ENCODE assay signal across 8 cellular contexts in the genomic region with DNA sequence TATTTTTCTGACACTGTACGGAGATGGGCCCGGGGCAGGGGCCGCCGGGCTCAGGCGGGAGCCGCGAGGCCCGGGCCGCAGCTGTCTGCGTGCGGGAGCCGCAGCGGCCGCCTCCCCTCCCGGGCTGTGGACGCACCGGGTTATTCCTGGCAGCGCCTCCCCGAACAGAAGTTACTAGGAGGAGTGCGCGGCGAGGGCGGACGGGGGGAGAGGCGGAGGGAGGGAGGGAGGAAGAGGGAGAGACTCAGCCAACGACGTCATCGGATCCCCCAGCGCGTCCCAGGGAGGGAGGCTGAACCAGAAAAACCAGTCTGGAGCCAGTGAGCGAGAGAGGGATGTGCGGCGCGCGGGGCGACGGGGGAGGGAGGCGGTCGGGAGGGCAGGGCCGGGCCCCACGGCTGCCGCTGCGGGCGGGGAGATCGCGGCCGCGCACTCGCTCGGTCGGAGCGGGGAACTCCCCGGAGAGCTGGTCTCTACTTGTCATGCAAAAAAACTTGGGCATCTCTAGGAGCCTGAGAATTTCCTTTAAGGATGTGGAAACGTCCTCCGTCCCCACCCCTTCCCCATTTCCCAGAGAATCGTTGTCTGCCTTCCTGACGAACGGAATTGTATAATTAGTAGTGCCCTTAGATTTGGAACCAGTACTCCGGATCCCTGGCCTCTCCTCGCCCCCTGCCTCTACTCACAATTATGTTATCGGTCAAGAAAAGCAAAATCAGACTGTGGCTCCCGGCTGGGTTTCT. TPM values are rescaled to one million over a fixed set of nuclear protein-coding genes. Genes with fewer than 3 reads are reported as not detected.
A peak's percentile ranks its signal among the peaks of the same experiment; 100 is the strongest.
DNase-seq lines count a peak whose midpoint lies in the region; ATAC-seq and TF ChIP-seq lines count a peak whose summit lies in the region.

No MANE protein-coding gene starts in this region.

- no peak for TF ChIP-seq CTCF in adrenal gland (IDR thresholded peaks at IDR 0.05)
- TF ChIP-seq CTCF in heart left ventricle (IDR thresholded peaks at IDR 0.05), result no peak
- TF ChIP-seq CTCF in tibial artery (IDR thresholded peaks at IDR 0.05), result no peak

- no peak overlapping the region for H2AK5ac ChIP-seq in trophoblast cell (ENCODE audit: low read length)

- peak; percentile 40 to 56 (median 44) for ATAC-seq in T-cell (replicated peaks in 1 of 4)
- peak; percentile 85 to 90 (median 88) for ATAC-seq in heart left ventricle

- DNase-seq in EH (ENCODE audit: low read depth) (peak; percentile 99), HCEC 1CT (peak; percentile 98), MV-4-11 (lab: John Stamatoyannopoulos, UW) (peak; percentile 9), T-cell (peak; percentile 68 to 96 (median 94)), adrenal gland (peak; percentile 97 to 100 (median 98)), heart left ventricle (peak; percentile 98 to 100 (median 99)), trophoblast cell (peak; percentile 98 to 99), tibial artery (peak; percentile 98 to 100)

- intact Hi-C loops in adrenal gland (cut with DNase I), result loop anchor here (10.0 kb wide), 2 partner anchors 62 to 252 kb away; no protein-coding TSS in a partner anchor
- intact Hi-C loops in heart left ventricle (cut with DNase I), result loop anchor here (2.0 to 10.0 kb wide), 22 partner anchors 20 to 276 kb away; a partner anchor contains a TSS
- intact Hi-C loops in tibial artery (cut with DNase I; ENCODE audit: low total_unique reads), result loop anchor here (2.0 kb wide), 1 partner anchor 114 kb away; a partner anchor contains a TSS

- peak overlapping the region; percentile 98 for H2AFZ ChIP-seq in trophoblast cell (ENCODE audit: insufficient read depth, low read length, poor library complexity)

- peak overlapping the region; percentile 99 to 100 (median 99) for H3K27ac ChIP-seq in adrenal gland
- peak overlapping the region; percentile 94 to 100 (median 99) for H3K27ac ChIP-seq in heart left ventricle
- H3K27ac ChIP-seq in trophoblast cell (ENCODE audit: low read depth, low read length), result peak overlapping the region; percentile 95
- H3K27ac ChIP-seq in tibial artery, result peak overlapping the region; percentile 96 to 97

- CTCF ChIA-PET in T-cell (lab: Charles Lee), result interaction anchor here (0.6 to 1.1 kb wide), 3 partner anchors 11 to 80 kb away, joined by 3 to 4 read pairs (median 3); no protein-coding TSS in a partner anchor

- H3K27me3 ChIP-seq in adrenal gland (no peaks in the 10 kb centered on the region), heart left ventricle (no peaks in the 10 kb centered on the region), trophoblast cell (ENCODE audit: insufficient read depth, low read length) (no peaks in the 10 kb centered on the region), tibial artery (no peaks in the 10 kb centered on the region)

- H3K4me1 ChIP-seq in adrenal gland (replicated peaks in 1 of 2) (peaks cover 10 to 22% of the 10 kb centered on the region in 2 donors), heart left ventricle (peaks cover 0 to 42% (median 15%) of the 10 kb centered on the region in 12 donors), trophoblast cell (ENCODE audit: control insufficient read depth in 1 of 2, insufficient read depth in 2 of 2, low read length in 2 of 2) (peaks cover 0 to 2% of the 10 kb centered on the region in 2 experiments), tibial artery (peaks cover 0 to 20% (median 11%) of the 10 kb centered on the region in 4 donors)

- H3K27ac Mint-ChIP-seq in T-cell, result peak overlapping the region; percentile 94 to 95

- H3K4me3 ChIP-seq in adrenal gland (peak overlapping the region; percentile 36 to 94 (median 80)), heart left ventricle (peak overlapping the region; percentile 72 to 99 (median 93)), trophoblast cell (ENCODE audit: low read depth, low read length) (peak overlapping the region; percentile 98), tibial artery (peak overlapping the region; percentile 87 to 88)

- no peaks in the 10 kb centered on the region for H3K36me3 Mint-ChIP-seq in T-cell

- H3K18ac ChIP-seq in trophoblast cell (ENCODE audit: low read length), result peak overlapping the region; percentile 94

- H3K9ac ChIP-seq in trophoblast cell (ENCODE audit: low read length), result peak overlapping the region; percentile 95

- peak overlapping the region; percentile 94 for H3K14ac ChIP-seq in trophoblast cell (ENCODE audit: low read length)

- peak overlapping the region; percentile 93 for H4K91ac ChIP-seq in trophoblast cell (ENCODE audit: low read depth, low read length)

- H4K12ac ChIP-seq in trophoblast cell (ENCODE audit: low read depth, low read length), result no peak overlapping the region

- H3K4me3 Mint-ChIP-seq in T-cell, result peak overlapping the region; percentile 91 to 93 (median 92)

- H3K23ac ChIP-seq in trophoblast cell (ENCODE audit: low read length), result no peak overlapping the region

- H4K8ac ChIP-seq in trophoblast cell (ENCODE audit: low read depth, low read length), result peak overlapping the region; percentile 70

- no peaks in the 10 kb centered on the region for H3K27me3 Mint-ChIP-seq in T-cell

- H3K4ac ChIP-seq in trophoblast cell (ENCODE audit: low read depth, low read length), result no peak overlapping the region

- peaks cover 23% of the 10 kb centered on the region for H3K79me1 ChIP-seq in trophoblast cell (ENCODE audit: low read length)

- peak overlapping the region; percentile 97 for H2BK120ac ChIP-seq in trophoblast cell (ENCODE audit: insufficient read depth, low read length, poor library complexity)

- no peaks in the 10 kb centered on the region for H3K36me3 ChIP-seq in adrenal gland (replicated peaks in 1 of 2)
- no peaks in the 10 kb centered on the region for H3K36me3 ChIP-seq in heart left ventricle
- H3K36me3 ChIP-seq in trophoblast cell (ENCODE audit: control insufficient read depth in 1 of 2, insufficient read depth in 2 of 2, low read length in 2 of 2), result no peaks in the 10 kb centered on the region
- H3K36me3 ChIP-seq in tibial artery, result no peaks in the 10 kb centered on the region

- POLR2A ChIA-PET in T-cell (lab: Charles Lee), result interaction anchor here (0.5 to 1.4 kb wide), 13 partner anchors 19 to 180 kb away, joined by 3 to 11 read pairs (median 4); no protein-coding TSS in a partner anchor

- peaks cover 34 to 37% (median 35%) of the 10 kb centered on the region in 3 donors for H3K4me1 Mint-ChIP-seq in T-cell

- TF ChIP-seq POLR2A in adrenal gland (IDR thresholded peaks at IDR 0.05), result peak; percentile 88 to 98
- peak in 1 of 2 donors; percentile 94 for TF ChIP-seq POLR2A in heart left ventricle (IDR thresholded peaks at IDR 0.05)

- H3K9me3 ChIP-seq in adrenal gland (replicated peaks in 1 of 3) (no peaks in the 10 kb centered on the region), heart left ventricle (no peaks in the 10 kb centered on the region), trophoblast cell (ENCODE audit: insufficient read depth, low read depth, low read length) (peaks cover 2% of the 10 kb centered on the region), tibial artery (no peaks in the 10 kb centered on the region)

- peak overlapping the region; percentile 21 for H2BK12ac ChIP-seq in trophoblast cell (ENCODE audit: low read length)

- 0 to 1% (median 1%) methylated on average over 33 to 62 of the region's 62 CpGs for WGBS in adrenal gland, 4 donors
- WGBS in heart left ventricle, 4 donors, result 0 to 1% (median 1%) methylated on average over 30 to 62 of the region's 62 CpGs
- no CpG with 5 or more reads among the region's 62 CpGs for WGBS in trophoblast cell (ENCODE audit: extremely low coverage, insufficient coverage, insufficient read length)

- H3K79me2 ChIP-seq in trophoblast cell (ENCODE audit: control insufficient read depth, insufficient read depth, low read length, poor library complexity), result peaks cover 16% of the 10 kb centered on the region

- H3K9me3 Mint-ChIP-seq in T-cell, result no peaks in the 10 kb centered on the region

- H2BK5ac ChIP-seq in trophoblast cell (ENCODE audit: low read depth, low read length, poor library complexity), result peak overlapping the region; percentile 89

- H3K4me2 ChIP-seq in trophoblast cell (ENCODE audit: low read length), result peak overlapping the region; percentile 100

RNA-seq across cellular contexts. Expression of a gene that starts 1.4 kb away (rescaled TPM):
- total RNA-seq in T-cell (10 to 100 TPM; 71.4 to 81.4 (median 75.2) TPM), adrenal gland (10 to 100 TPM; 10.7 to 27.6 (median 20.4) TPM), heart left ventricle (10 to 100 TPM; 11.6 to 31.2 (median 20.6) TPM)
- polyA plus RNA-seq in adrenal gland (1 to 10 TPM; 5.4 to 9.0 (median 8.4) TPM), heart left ventricle (1 to 10 TPM; 2.7 to 6.3 TPM)
- 4.3 and 4.6 TPM in 2 replicates for polyA plus RNA-seq in trophoblast cell (2013)

Comparison
In these comparisons a context has a peak if more than half of its experiments do, and no peak if none do; other contexts are left out.
1. Peak in every context shown above with its lines: DNase-seq, ATAC-seq, H3K4me3 ChIP-seq and H3K27ac ChIP-seq.
2. DNase-seq: peak in every context shown above with its lines; median percentile 99 in EH; 99 in heart left ventricle; 99 in tibial artery; 98 in trophoblast cell; 98 in HCEC 1CT; 98 in adrenal gland; 94 in T-cell; 9 in MV-4-11.